1 cellular context compared by ENCODE assay signal in genomic region chr12:103838254-103838914, GRCh38.
A peak's percentile ranks its signal among the peaks of the same experiment; 100 is the strongest.
TF ChIP-seq lines count a peak whose summit lies in the region.

No MANE protein-coding gene starts in this region.

TF ChIP-seq in HepG2, 621 proteins besides CTCF, POLR2A, EP300 and RAD21 (continued from another document and continues in another):
- TF ChIP-seq ARID4A (CRISPR knock-in tag; IDR thresholded peaks at IDR 0.05; ENCODE audit: borderline replicate concordance) (0 out of 2 replicates have a peak, but pooled peaks have one; percentile 10), ZNF280D (CRISPR knock-in tag; IDR thresholded peaks at IDR 0.05) (no peak), FOXP1 (IDR thresholded peaks at IDR 0.05) (peak; percentile 63; the same call in 1 of the 2 replicates), FOXP1 (CRISPR knock-in tag; IDR thresholded peaks at IDR 0.05) (peak; percentile 94), DRAP1 (CRISPR knock-in tag; IDR thresholded peaks at IDR 0.05) (0 out of 2 replicates have a peak, but pooled peaks have one; percentile 14), ZNF878 (CRISPR knock-in tag; IDR thresholded peaks at IDR 0.05) (peak; percentile 41; the same call in 1 of the 2 replicates), CBX5 (CRISPR knock-in tag; IDR thresholded peaks at IDR 0.05; ENCODE audit: borderline replicate concordance) (no peak), ZFP36 (IDR thresholded peaks at IDR 0.05; ENCODE audit: borderline replicate concordance, low read depth, low read length, partially characterized antibody) (peak; percentile 46), RARA (CRISPR knock-in tag; IDR thresholded peaks at IDR 0.05) (peak; percentile 86), ZMYM2 (CRISPR knock-in tag; IDR thresholded peaks at IDR 0.05) (no peak), ZMYM4 (CRISPR knock-in tag; IDR thresholded peaks at IDR 0.05) (peak; percentile 28; the same call in 1 of the 2 replicates), RERE (CRISPR knock-in tag; IDR thresholded peaks at IDR 0.05; ENCODE audit: low read depth) (peak; percentile 90), ZMYM3 (CRISPR knock-in tag; IDR thresholded peaks at IDR 0.05) (peak; percentile 94), FOXK1 (CRISPR knock-in tag; IDR thresholded peaks at IDR 0.05; ENCODE audit: borderline replicate concordance, low read depth) (0 out of 2 replicates have a peak, but pooled peaks have one; percentile 50), MIXL1 (CRISPR knock-in tag; IDR thresholded peaks at IDR 0.05) (peak; percentile 99), ZFP41 (CRISPR knock-in tag; IDR thresholded peaks at IDR 0.05; ENCODE audit: borderline replicate concordance) (no peak), ZNF747 (CRISPR knock-in tag; IDR thresholded peaks at IDR 0.05; ENCODE audit: borderline replicate concordance) (no peak), ZNF614 (CRISPR knock-in tag; IDR thresholded peaks at IDR 0.05; ENCODE audit: borderline replicate concordance) (peak; percentile 61; the same call in 1 of the 2 replicates), SMAD3 (CRISPR knock-in tag; IDR thresholded peaks at IDR 0.05) (peak; percentile 68; the same call in 1 of the 2 replicates), ZNF615 (CRISPR knock-in tag; IDR thresholded peaks at IDR 0.05; ENCODE audit: borderline replicate concordance) (no peak), THAP11 (CRISPR knock-in tag; IDR thresholded peaks at IDR 0.05) (peak; percentile 60; the same call in 1 of the 2 replicates), SIX1 (CRISPR knock-in tag; IDR thresholded peaks at IDR 0.05; ENCODE audit: borderline replicate concordance) (peak; percentile 61; the same call in 1 of the 2 replicates), ZNF138 (CRISPR knock-in tag; IDR thresholded peaks at IDR 0.05; ENCODE audit: low read depth) (no peak), SP2 (CRISPR knock-in tag; IDR thresholded peaks at IDR 0.05) (no peak), MED1 (CRISPR knock-in tag; IDR thresholded peaks at IDR 0.05) (peak; percentile 65), ATF1 (CRISPR knock-in tag; IDR thresholded peaks at IDR 0.05) (peak; percentile 49; the same call in 1 of the 2 replicates), NCOA2 (CRISPR knock-in tag; IDR thresholded peaks at IDR 0.05) (peak; percentile 88), KDM4B (CRISPR knock-in tag; IDR thresholded peaks at IDR 0.05) (no peak), ZBED4 (CRISPR knock-in tag; IDR thresholded peaks at IDR 0.05; ENCODE audit: borderline replicate concordance) (0 out of 2 replicates have a peak, but pooled peaks have one; percentile 59), ARID3A (IDR thresholded peaks at IDR 0.05; ENCODE audit: low read depth, low read length) (peak; percentile 98), SOX6 (IDR thresholded peaks at IDR 0.05) (no peak), SOX6 (CRISPR knock-in tag; IDR thresholded peaks at IDR 0.05) (peak; percentile 84), TBX3 (IDR thresholded peaks at IDR 0.05; ENCODE audit: borderline replicate concordance) (peak; percentile 96; the same call in 1 of the 2 replicates), ONECUT2 (CRISPR knock-in tag; IDR thresholded peaks at IDR 0.05) (peak; percentile 90), TBL1XR1 (IDR thresholded peaks at IDR 0.05; ENCODE audit: borderline replicate concordance, low read length, partially characterized antibody) (peak; percentile 85), PPARG (CRISPR knock-in tag; conservative IDR thresholded peaks at IDR 0.05) (peak; percentile 78), SMARCE1 (IDR thresholded peaks at IDR 0.05; ENCODE audit: borderline replicate concordance) (peak; percentile 57; the same call in 1 of the 2 replicates), HNF4A (CRISPR knock-in tag; IDR thresholded peaks at IDR 0.05) (peak; percentile 86), ZNF264 (CRISPR knock-in tag; IDR thresholded peaks at IDR 0.05) (0 out of 2 replicates have a peak, but pooled peaks have one; percentile 57)
- TF ChIP-seq, protein P1, sequence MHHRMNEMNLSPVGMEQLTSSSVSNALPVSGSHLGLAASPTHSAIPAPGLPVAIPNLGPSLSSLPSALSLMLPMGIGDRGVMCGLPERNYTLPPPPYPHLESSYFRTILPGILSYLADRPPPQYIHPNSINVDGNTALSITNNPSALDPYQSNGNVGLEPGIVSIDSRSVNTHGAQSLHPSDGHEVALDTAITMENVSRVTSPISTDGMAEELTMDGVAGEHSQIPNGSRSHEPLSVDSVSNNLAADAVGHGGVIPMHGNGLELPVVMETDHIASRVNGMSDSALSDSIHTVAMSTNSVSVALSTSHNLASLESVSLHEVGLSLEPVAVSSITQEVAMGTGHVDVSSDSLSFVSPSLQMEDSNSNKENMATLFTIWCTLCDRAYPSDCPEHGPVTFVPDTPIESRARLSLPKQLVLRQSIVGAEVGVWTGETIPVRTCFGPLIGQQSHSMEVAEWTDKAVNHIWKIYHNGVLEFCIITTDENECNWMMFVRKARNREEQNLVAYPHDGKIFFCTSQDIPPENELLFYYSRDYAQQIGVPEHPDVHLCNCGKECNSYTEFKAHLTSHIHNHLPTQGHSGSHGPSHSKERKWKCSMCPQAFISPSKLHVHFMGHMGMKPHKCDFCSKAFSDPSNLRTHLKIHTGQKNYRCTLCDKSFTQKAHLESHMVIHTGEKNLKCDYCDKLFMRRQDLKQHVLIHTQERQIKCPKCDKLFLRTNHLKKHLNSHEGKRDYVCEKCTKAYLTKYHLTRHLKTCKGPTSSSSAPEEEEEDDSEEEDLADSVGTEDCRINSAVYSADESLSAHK (CRISPR knock-in tag; IDR thresholded peaks at IDR 0.05; ENCODE audit: borderline replicate concordance) = no peak
